In genomic region chr17:10698116-10698818, GRCh38 we compare ENCODE assay signal across 1 cellular context.
A peak's percentile ranks its signal among the peaks of the same experiment; 100 is the strongest.
TF ChIP-seq lines count a peak whose summit lies in the region.

No MANE protein-coding gene starts in this region.

TF ChIP-seq in HepG2, 621 proteins besides CTCF, POLR2A, EP300 and RAD21:
- TF ChIP-seq ZNF644 (CRISPR knock-in tag; IDR thresholded peaks at IDR 0.05; ENCODE audit: low read depth), result no peak
- TF ChIP-seq, protein P1, sequence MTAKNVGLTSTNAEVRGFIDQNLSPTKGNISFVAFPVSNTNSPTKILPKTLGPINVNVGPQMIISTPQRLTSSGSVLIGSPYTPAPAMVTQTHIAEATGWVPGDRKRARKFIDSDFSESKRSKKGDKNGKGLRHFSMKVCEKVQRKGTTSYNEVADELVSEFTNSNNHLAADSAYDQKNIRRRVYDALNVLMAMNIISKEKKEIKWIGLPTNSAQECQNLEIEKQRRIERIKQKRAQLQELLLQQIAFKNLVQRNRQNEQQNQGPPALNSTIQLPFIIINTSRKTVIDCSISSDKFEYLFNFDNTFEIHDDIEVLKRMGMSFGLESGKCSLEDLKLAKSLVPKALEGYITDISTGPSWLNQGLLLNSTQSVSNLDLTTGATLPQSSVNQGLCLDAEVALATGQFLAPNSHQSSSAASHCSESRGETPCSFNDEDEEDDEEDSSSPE (CRISPR knock-in tag; IDR thresholded peaks at IDR 0.05), result no peak
- TF ChIP-seq GTF3A (CRISPR knock-in tag; conservative IDR thresholded peaks at IDR 0.05), result no peak
- no peak for TF ChIP-seq ZNF3 (CRISPR knock-in tag; IDR thresholded peaks at IDR 0.05)
- no peak for TF ChIP-seq ATF7-NPFF (CRISPR knock-in tag; IDR thresholded peaks at IDR 0.05; ENCODE audit: low read depth)
- TF ChIP-seq, protein P2, sequence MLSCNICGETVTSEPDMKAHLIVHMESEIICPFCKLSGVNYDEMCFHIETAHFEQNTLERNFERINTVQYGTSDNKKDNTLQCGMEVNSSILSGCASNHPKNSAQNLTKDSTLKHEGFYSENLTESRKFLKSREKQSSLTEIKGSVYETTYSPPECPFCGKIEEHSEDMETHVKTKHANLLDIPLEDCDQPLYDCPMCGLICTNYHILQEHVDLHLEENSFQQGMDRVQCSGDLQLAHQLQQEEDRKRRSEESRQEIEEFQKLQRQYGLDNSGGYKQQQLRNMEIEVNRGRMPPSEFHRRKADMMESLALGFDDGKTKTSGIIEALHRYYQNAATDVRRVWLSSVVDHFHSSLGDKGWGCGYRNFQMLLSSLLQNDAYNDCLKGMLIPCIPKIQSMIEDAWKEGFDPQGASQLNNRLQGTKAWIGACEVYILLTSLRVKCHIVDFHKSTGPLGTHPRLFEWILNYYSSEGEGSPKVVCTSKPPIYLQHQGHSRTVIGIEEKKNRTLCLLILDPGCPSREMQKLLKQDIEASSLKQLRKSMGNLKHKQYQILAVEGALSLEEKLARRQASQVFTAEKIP (CRISPR knock-in tag; IDR thresholded peaks at IDR 0.05; ENCODE audit: borderline replicate concordance), result no peak
- TF ChIP-seq ZBTB40 (IDR thresholded peaks at IDR 0.05), result no peak
- TF ChIP-seq ZBTB40 (CRISPR knock-in tag; IDR thresholded peaks at IDR 0.05), result no peak
- TF ChIP-seq, protein P3, sequence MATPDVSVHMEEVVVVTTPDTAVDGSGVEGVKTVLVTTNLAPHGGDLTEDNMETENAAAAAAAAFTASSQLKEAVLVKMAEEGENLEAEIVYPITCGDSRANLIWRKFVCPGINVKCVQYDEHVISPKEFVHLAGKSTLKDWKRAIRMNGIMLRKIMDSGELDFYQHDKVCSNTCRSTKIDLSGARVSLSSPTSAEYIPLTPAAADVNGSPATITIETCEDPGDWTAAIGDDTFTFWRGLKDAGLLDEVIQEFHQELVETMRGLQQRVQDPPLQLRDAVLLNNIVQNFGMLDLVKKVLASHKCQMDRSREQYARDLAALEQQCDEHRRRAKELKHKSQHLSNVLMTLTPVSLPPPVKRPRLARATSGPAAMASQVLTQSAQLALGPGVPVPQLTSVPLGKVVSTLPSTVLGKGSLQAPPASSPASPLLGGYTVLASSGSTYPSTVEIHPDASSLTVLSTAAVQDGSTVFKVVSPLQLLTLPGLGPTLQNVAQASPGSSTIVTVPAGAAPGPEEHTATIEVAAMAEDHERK (CRISPR knock-in tag; IDR thresholded peaks at IDR 0.05; ENCODE audit: low read depth), result no peak
- TF ChIP-seq, protein P4, sequence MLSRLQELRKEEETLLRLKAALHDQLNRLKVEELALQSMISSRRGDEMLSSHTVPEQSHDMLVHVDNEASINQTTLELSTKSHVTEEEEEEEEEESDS (CRISPR knock-in tag; IDR thresholded peaks at IDR 0.05; ENCODE audit: borderline replicate concordance), result no peak
- no peak for TF ChIP-seq FOXO4 (CRISPR knock-in tag; conservative IDR thresholded peaks at IDR 0.05)
- TF ChIP-seq ZNF441 (CRISPR knock-in tag; IDR thresholded peaks at IDR 0.05; ENCODE audit: borderline replicate concordance), result no peak
- 0 out of 2 replicates have a peak, but pooled peaks have one; percentile 25 for TF ChIP-seq ZNF256 (CRISPR knock-in tag; conservative IDR thresholded peaks at IDR 0.05)
- TF ChIP-seq, protein P5, sequence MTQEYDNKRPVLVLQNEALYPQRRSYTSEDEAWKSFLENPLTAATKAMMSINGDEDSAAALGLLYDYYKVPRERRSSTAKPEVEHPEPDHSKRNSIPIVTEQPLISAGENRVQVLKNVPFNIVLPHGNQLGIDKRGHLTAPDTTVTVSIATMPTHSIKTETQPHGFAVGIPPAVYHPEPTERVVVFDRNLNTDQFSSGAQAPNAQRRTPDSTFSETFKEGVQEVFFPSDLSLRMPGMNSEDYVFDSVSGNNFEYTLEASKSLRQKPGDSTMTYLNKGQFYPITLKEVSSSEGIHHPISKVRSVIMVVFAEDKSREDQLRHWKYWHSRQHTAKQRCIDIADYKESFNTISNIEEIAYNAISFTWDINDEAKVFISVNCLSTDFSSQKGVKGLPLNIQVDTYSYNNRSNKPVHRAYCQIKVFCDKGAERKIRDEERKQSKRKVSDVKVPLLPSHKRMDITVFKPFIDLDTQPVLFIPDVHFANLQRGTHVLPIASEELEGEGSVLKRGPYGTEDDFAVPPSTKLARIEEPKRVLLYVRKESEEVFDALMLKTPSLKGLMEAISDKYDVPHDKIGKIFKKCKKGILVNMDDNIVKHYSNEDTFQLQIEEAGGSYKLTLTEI (CRISPR knock-in tag; conservative IDR thresholded peaks at IDR 0.05), result no peak
- TF ChIP-seq IRX3 (CRISPR knock-in tag; IDR thresholded peaks at IDR 0.05; ENCODE audit: borderline replicate concordance, low read depth), result no peak
- TF ChIP-seq, protein P6, sequence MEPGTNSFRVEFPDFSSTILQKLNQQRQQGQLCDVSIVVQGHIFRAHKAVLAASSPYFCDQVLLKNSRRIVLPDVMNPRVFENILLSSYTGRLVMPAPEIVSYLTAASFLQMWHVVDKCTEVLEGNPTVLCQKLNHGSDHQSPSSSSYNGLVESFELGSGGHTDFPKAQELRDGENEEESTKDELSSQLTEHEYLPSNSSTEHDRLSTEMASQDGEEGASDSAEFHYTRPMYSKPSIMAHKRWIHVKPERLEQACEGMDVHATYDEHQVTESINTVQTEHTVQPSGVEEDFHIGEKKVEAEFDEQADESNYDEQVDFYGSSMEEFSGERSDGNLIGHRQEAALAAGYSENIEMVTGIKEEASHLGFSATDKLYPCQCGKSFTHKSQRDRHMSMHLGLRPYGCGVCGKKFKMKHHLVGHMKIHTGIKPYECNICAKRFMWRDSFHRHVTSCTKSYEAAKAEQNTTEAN (CRISPR knock-in tag; conservative IDR thresholded peaks at IDR 0.05), result 0 out of 2 replicates have a peak, but pooled peaks have one; percentile 28
- no peak for TF ChIP-seq ZNF414 (CRISPR knock-in tag; IDR thresholded peaks at IDR 0.05)
